In the genomic region with DNA sequence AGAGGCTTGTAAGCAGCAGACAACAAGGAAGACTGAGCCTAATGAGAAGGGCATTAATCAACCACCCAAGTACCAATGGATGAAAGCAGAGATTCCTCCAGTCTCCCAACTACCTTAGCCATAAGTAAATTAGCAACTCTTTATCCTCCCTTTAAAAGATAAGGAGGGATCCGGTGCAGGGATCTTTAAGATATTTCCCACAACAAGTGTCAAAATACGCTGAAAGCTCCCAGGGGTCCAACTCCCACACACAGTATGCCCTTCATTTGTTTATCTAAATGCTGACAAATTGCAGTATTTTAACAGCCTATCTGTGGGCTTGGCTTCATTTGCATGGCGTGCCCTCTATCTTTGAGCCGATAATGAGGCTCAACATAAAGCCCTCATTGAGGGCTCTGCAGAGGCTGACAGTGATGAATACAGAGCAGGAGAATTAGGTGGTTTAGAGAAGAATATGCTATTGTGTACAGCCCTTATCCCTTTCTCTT, we compare ENCODE assay signal across 20 cellular contexts.
A peak's percentile ranks its signal among the peaks of the same experiment; 100 is the strongest.
DNase-seq lines count a peak whose midpoint lies in the region; ATAC-seq and TF ChIP-seq lines count a peak whose summit lies in the region.
"Had no signal": no experiment of that assay in that cellular context is flagged by ENCODE, and none has a peak within 500 bp of the region (broad histone marks: within the 10 kb centered on the region; RNA-seq: fewer than 3 reads in every experiment).

No MANE protein-coding gene starts in this region.

- H4K20me1 ChIP-seq in neural progenitor cell (ENCODE audit: low read depth) = peaks cover 22% of the 10 kb centered on the region

- no peak for TF ChIP-seq CTCF in neural progenitor cell (IDR thresholded peaks at IDR 0.05)

- H3K9ac ChIP-seq in neural progenitor cell = no peak overlapping the region

- H3K4me3 ChIP-seq in ectodermal cell (ENCODE audit: insufficient read depth, low read depth, low read length) (no peak overlapping the region), neural progenitor cell (no peak overlapping the region)
- H3K4me3 ChIP-seq: tibial nerve had no signal

- H3K4me2 ChIP-seq in neural progenitor cell = peak overlapping the region; percentile 68

- H3K27ac ChIP-seq in ectodermal cell (ENCODE audit: insufficient read depth, low read depth, low read length, poor library complexity, severe bottlenecking) (peak overlapping the region; percentile 64), neural progenitor cell (peak overlapping the region; percentile 87)
- H3K27ac ChIP-seq: HL-60, tibial nerve had no signal

- H3K4me3 Mint-ChIP-seq in neural progenitor cell = peak overlapping the region; percentile 49
- H3K4me3 Mint-ChIP-seq: CD4-positive, alpha-beta T cell; natural killer cell treated with Interleukin-12 subunit alpha and Interleukin-12 subunit beta and Interleukin-15 and Interleukin-18, amount 100 ng/mL, for 72 hours; stimulated activated effector memory CD8-positive, alpha-beta T cell treated with anti-CD3 and anti-CD28 coated beads, Interleukin-12 subunit alpha, Interleukin-12 subunit beta, amount 100 ng/mL, for 72 hours had no signal

- ATAC-seq in GM19455 (IDR thresholded peaks at IDR 0.05; ENCODE audit: unreplicated experiment) = no peak
- ATAC-seq in HG03159 (IDR thresholded peaks at IDR 0.05; ENCODE audit: unreplicated experiment) = no peak
- no peak for ATAC-seq in stimulated activated naive CD8-positive, alpha-beta T cell treated with anti-CD3 and anti-CD28 coated beads, Interleukin-15, Interleukin-2, amounts not matched to agents 100 U/mL and 50 U/mL, for 24 hours
- ATAC-seq: natural killer cell treated with Interleukin-12 subunit alpha and Interleukin-12 subunit beta and Interleukin-15 and Interleukin-18, amount 100 ng/mL, for 72 hours; stimulated activated effector memory CD8-positive, alpha-beta T cell treated with anti-CD3 and anti-CD28 coated beads, Interleukin-12 subunit alpha, Interleukin-12 subunit beta, amount 100 ng/mL, for 72 hours had no signal

- peaks cover 45% of the 10 kb centered on the region for H3K4me1 Mint-ChIP-seq in neural progenitor cell
- H3K4me1 Mint-ChIP-seq: stimulated activated effector memory CD8-positive, alpha-beta T cell treated with anti-CD3 and anti-CD28 coated beads, Interleukin-12 subunit alpha, Interleukin-12 subunit beta, amount 100 ng/mL, for 72 hours had no signal

- H3K9me3 Mint-ChIP-seq in neural progenitor cell = peaks cover 6% of the 10 kb centered on the region

- no peak overlapping the region for H2AFZ ChIP-seq in neural progenitor cell (replicated peaks)

- peaks cover 42% of the 10 kb centered on the region for H3K4me1 ChIP-seq in ectodermal cell (ENCODE audit: control insufficient read depth, insufficient read depth, low read length)
- H3K4me1 ChIP-seq in neural progenitor cell = peaks cover 48% of the 10 kb centered on the region

- H3K27ac Mint-ChIP-seq in neural progenitor cell = peak overlapping the region; percentile 94
- H3K27ac Mint-ChIP-seq: CD4-positive, alpha-beta T cell; natural killer cell treated with Interleukin-12 subunit alpha and Interleukin-12 subunit beta and Interleukin-15 and Interleukin-18, amount 100 ng/mL, for 72 hours; stimulated activated effector memory CD8-positive, alpha-beta T cell treated with anti-CD3 and anti-CD28 coated beads, Interleukin-12 subunit alpha, Interleukin-12 subunit beta, amount 100 ng/mL, for 72 hours had no signal

- DNase-seq in COLO829 (ENCODE audit: low spot score) = peak; percentile 79
- peak; percentile 79 for DNase-seq in NCI-H524 treated with DMSO at 0.1 percent for 48 hours (lab: John Stamatoyannopoulos, UW)
- DNase-seq in neural progenitor cell (ENCODE audit: low spot score) = peak; percentile 88
- DNase-seq in LoVo (ENCODE audit: low spot score) = no peak
- no peak for DNase-seq in stimulated activated naive CD8-positive, alpha-beta T cell treated with anti-CD3 and anti-CD28 coated beads, Interleukin-15, Interleukin-2, amounts not matched to agents 100 U/mL and 50 U/mL, for 24 hours
- DNase-seq: activated CD4-positive, alpha-beta T cell treated with anti-CD3 and anti-CD28 coated beads, Interleukin-2, amount 50 U/mL, for 1 hour; activated naive CD4-positive, alpha-beta T cell; aorta; CD4-positive, alpha-beta T cell; mesenchymal stem cell; NCI-H2107; NK-92 treated with Interleukin-12 subunit alpha and Interleukin-12 subunit beta, amount 100 ng/mL, for 24 hours; RPMI8226 had no signal

- peaks cover 2% of the 10 kb centered on the region for H3K36me3 Mint-ChIP-seq in neural progenitor cell
- H3K36me3 Mint-ChIP-seq: natural killer cell treated with Interleukin-12 subunit alpha and Interleukin-12 subunit beta and Interleukin-15 and Interleukin-18, amount 100 ng/mL, for 72 hours; stimulated activated effector memory CD8-positive, alpha-beta T cell treated with anti-CD3 and anti-CD28 coated beads, Interleukin-12 subunit alpha, Interleukin-12 subunit beta, amount 100 ng/mL, for 72 hours had no signal

- no peaks in the 10 kb centered on the region for H3K79me2 ChIP-seq in neural progenitor cell (ENCODE audit: low read depth)

- H3K36me3 ChIP-seq in ectodermal cell (ENCODE audit: control insufficient read depth, insufficient read depth, low read length) (no peaks in the 10 kb centered on the region), neural progenitor cell (no peaks in the 10 kb centered on the region)
- H3K36me3 ChIP-seq: tibial nerve had no signal

- peaks cover 43% of the 10 kb centered on the region for H3F3A ChIP-seq in neural progenitor cell (ENCODE audit: low read depth)

- H3K27me3 Mint-ChIP-seq in neural progenitor cell (ENCODE audit: insufficient read depth, low read depth) = peaks cover 4% of the 10 kb centered on the region

- 1 to 3% methylated on average over 4 of the region's 4 CpGs for WGBS in ectodermal cell, 2 experiments

- H3K27me3 ChIP-seq in ectodermal cell (ENCODE audit: control insufficient read depth, insufficient read depth, low read length, poor library complexity, severe bottlenecking) (peaks cover 5% of the 10 kb centered on the region), neural progenitor cell (peaks cover 84% of the 10 kb centered on the region)
- H3K27me3 ChIP-seq: tibial nerve had no signal

- no peaks in the 10 kb centered on the region for H3K9me3 ChIP-seq in ectodermal cell (ENCODE audit: control insufficient read depth, low read length)
- no peaks in the 10 kb centered on the region for H3K9me3 ChIP-seq in neural progenitor cell (ENCODE audit: low read depth)
- H3K9me3 ChIP-seq: tibial nerve had no signal

Comparison
In these comparisons a context has a peak if more than half of its experiments do, and no peak if none do; other contexts are left out.
1. DNase-seq: peak in COLO829 (single experiment), NCI-H524 treated with DMSO at 0.1 percent for 48 hours (single experiment) and neural progenitor cell (single experiment); none in LoVo (single experiment) and stimulated activated naive CD8-positive, alpha-beta T cell treated with anti-CD3 and anti-CD28 coated beads, Interleukin-15, Interleukin-2, amounts not matched to agents 100 U/mL and 50 U/mL, for 24 hours (single experiment).